In genomic region chr15:57732526-57733331, GRCh38 we compare ENCODE assay signal across 8 cellular contexts. TPM values are rescaled to one million over a fixed set of nuclear protein-coding genes. Genes with fewer than 3 reads are reported as not detected.
DNase-seq lines count a peak whose midpoint lies in the region; ATAC-seq and TF ChIP-seq lines count a peak whose summit lies in the region.

No MANE protein-coding gene starts in this region.

- no peak overlapping the region for H2AFZ ChIP-seq in trophoblast cell (ENCODE audit: insufficient read depth, low read length, poor library complexity)

- no peak overlapping the region for H3K4me2 ChIP-seq in trophoblast cell (ENCODE audit: low read length)

- ATAC-seq in GM18858 (IDR thresholded peaks at IDR 0.05; ENCODE audit: unreplicated experiment): no peak
- no peak for ATAC-seq in GM21529 (IDR thresholded peaks at IDR 0.05; ENCODE audit: unreplicated experiment)

- no peak overlapping the region for H2BK5ac ChIP-seq in trophoblast cell (ENCODE audit: low read depth, low read length, poor library complexity)

- H2AK5ac ChIP-seq in trophoblast cell (ENCODE audit: low read length): no peak overlapping the region

- WGBS in trophoblast cell (ENCODE audit: extremely low coverage, insufficient coverage, insufficient read length): no CpG with 5 or more reads among the region's 12 CpGs

- no peak overlapping the region for H3K4ac ChIP-seq in trophoblast cell (ENCODE audit: low read depth, low read length)

- H3K79me1 ChIP-seq in trophoblast cell (ENCODE audit: low read length): no peaks in the 10 kb centered on the region

- no peak overlapping the region for H3K9ac ChIP-seq in trophoblast cell (ENCODE audit: low read length)

- DNase-seq in AG09319 (ENCODE audit: extremely low read depth, low read depth) (no peak), NCI-H69 (lab: John Stamatoyannopoulos, UW) (peak; percentile 70), activated T-cell treated with anti-CD3 and anti-CD28 coated beads for 24 hours (ENCODE audit: low read depth) (peak; percentile 42), foreskin fibroblast (peak; percentile 28 to 75), trophoblast cell (peak; percentile 47 to 85)

- H3K79me2 ChIP-seq in trophoblast cell (ENCODE audit: control insufficient read depth, insufficient read depth, low read length, poor library complexity): no peaks in the 10 kb centered on the region

- TF ChIP-seq CTCF in AG09319 (IDR thresholded peaks at IDR 0.05; ENCODE audit: low read depth, low read length): peak; percentile 78
- peak; percentile 78 for TF ChIP-seq CTCF in GM12874 (IDR thresholded peaks at IDR 0.05; ENCODE audit: insufficient read depth, low read depth, low read length)
- TF ChIP-seq CTCF in foreskin fibroblast (IDR thresholded peaks at IDR 0.05; ENCODE audit: low read depth, low read length): peak; percentile 86

- no peaks in the 10 kb centered on the region for H3K9me3 ChIP-seq in trophoblast cell (ENCODE audit: insufficient read depth, low read depth, low read length)

- no peak overlapping the region for H4K8ac ChIP-seq in trophoblast cell (ENCODE audit: low read depth, low read length)

- H3K4me1 ChIP-seq in trophoblast cell (ENCODE audit: control insufficient read depth in 1 of 2, insufficient read depth in 2 of 2, low read length in 2 of 2): peaks cover 7% of the 10 kb centered on the region in 2 experiments

- no peak overlapping the region for H3K18ac ChIP-seq in trophoblast cell (ENCODE audit: low read length)

- H3K27me3 ChIP-seq in trophoblast cell (ENCODE audit: insufficient read depth, low read length): no peaks in the 10 kb centered on the region

- no peaks in the 10 kb centered on the region for H3K36me3 ChIP-seq in trophoblast cell (ENCODE audit: control insufficient read depth in 1 of 2, insufficient read depth in 2 of 2, low read length in 2 of 2)

- no peak overlapping the region for H3K14ac ChIP-seq in trophoblast cell (ENCODE audit: low read length)

- H4K91ac ChIP-seq in trophoblast cell (ENCODE audit: low read depth, low read length): no peak overlapping the region

- H2BK12ac ChIP-seq in trophoblast cell (ENCODE audit: low read length): no peak overlapping the region

- no peak overlapping the region for H2BK120ac ChIP-seq in trophoblast cell (ENCODE audit: insufficient read depth, low read length, poor library complexity)

- H3K27ac ChIP-seq in trophoblast cell (ENCODE audit: low read depth, low read length): no peak overlapping the region

- H3K23ac ChIP-seq in trophoblast cell (ENCODE audit: low read length): no peak overlapping the region

- H3K4me3 ChIP-seq in foreskin fibroblast (ENCODE audit: low read depth in 1 of 2, low read length in 2 of 2) (no peak overlapping the region), trophoblast cell (ENCODE audit: low read depth, low read length) (no peak overlapping the region)

- no peak overlapping the region for H4K12ac ChIP-seq in trophoblast cell (ENCODE audit: low read depth, low read length)

RNA-seq across cellular contexts. Expression of gene POLR2M, which starts 26.2 kb away (rescaled TPM):
- polyA plus RNA-seq in trophoblast cell (2013): 114 and 142 TPM in 2 replicates
